Comparison of ENCODE assay signal across 16 cellular contexts in the genomic region with DNA sequence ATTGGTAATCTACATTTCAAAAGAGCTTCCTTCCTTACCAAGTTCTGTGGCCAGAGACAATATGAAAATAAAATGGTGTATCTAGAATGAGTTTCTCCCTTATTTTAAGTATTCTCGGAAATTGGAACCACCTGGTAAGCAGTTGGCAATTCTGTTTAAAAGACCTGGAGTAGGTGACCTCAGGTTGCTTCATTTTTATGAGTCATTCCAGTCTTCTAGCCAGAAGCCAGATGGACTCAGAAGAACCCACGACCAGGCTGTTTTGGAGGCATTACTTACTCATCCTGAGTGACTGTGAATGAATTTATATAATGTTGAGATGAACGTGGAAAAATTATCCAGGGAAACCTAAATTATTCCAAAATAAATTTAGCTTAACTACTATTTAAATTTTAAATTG. TPM values are rescaled to one million over a fixed set of nuclear protein-coding genes. Genes with fewer than 3 reads are reported as not detected.
DNase-seq lines count a peak whose midpoint lies in the region; ATAC-seq and TF ChIP-seq lines count a peak whose summit lies in the region.
"Had no signal": no experiment of that assay in that cellular context is flagged by ENCODE, and none has a peak within 500 bp of the region (broad histone marks: within the 10 kb centered on the region; RNA-seq: fewer than 3 reads in every experiment).

No MANE protein-coding gene starts in this region.

- H3K79me2 ChIP-seq in ACC112 (ENCODE audit: control insufficient read depth, insufficient read depth, low read length, unreplicated experiment): peaks cover 3% of the 10 kb centered on the region

- DNase-seq in HFF-Myc (ENCODE audit: extremely low read depth, low read depth) (peak; percentile 36), fibroblast of the aortic adventitia (ENCODE audit: low read depth) (peak; percentile 51), NCI-H1092 (lab: John Stamatoyannopoulos, UW) (no peak), WERI-Rb-1 (no peak), SW 1271 (lab: John Stamatoyannopoulos, UW) (no peak)
- DNase-seq in stimulated activated CD4-positive, alpha-beta T cell treated with anti-CD3 and anti-CD28 coated beads, Interleukin-12 subunit alpha, Interleukin-12 subunit beta, amount 100 ng/mL, for 4 hours: no peak
- DNase-seq: activated CD4-positive, alpha-beta T cell treated with anti-CD3 and anti-CD28 coated beads, Interleukin-2, amount 10 ng/mL, durations not matched to agents 7 days and 5 days; activated naive CD8-positive, alpha-beta T cell treated with anti-CD3 and anti-CD28 coated beads, Interleukin-2, amount 50 U/mL, for 24 hours; activated T-cell treated with anti-CD3 and anti-CD28 coated beads, Interleukin-2, amount 50 U/mL, for 1 hour; retina; stimulated activated CD4-positive, alpha-beta T cell treated with anti-CD3 and anti-CD28 coated beads, Interleukin-1b, Interleukin-23, amount 100 ng/mL, for 48 hours had no signal

- H3K36me3 ChIP-seq in ACC112 (ENCODE audit: insufficient read depth, low read length): no peaks in the 10 kb centered on the region
- H3K36me3 ChIP-seq in WERI-Rb-1: no peaks in the 10 kb centered on the region
- H3K36me3 ChIP-seq: esophagus muscularis mucosa, thoracic aorta had no signal

- H2AFZ ChIP-seq in ACC112 (ENCODE audit: low read length, unreplicated experiment): no peak overlapping the region

- peak; percentile 24; the same call in 1 of the 3 replicates for ATAC-seq in SK-N-SH treated with all-trans-retinoic acid at 6 μM for 48 hours
- ATAC-seq: activated naive CD8-positive, alpha-beta T cell treated with anti-CD3 and anti-CD28 coated beads, Interleukin-2, amount 50 U/mL, for 24 hours had no signal

- H3K4me3 ChIP-seq in ACC112 (ENCODE audit: low read depth, low read length) (peak overlapping the region; percentile 41), HFF-Myc (replicated peaks; ENCODE audit: low read depth, low read length) (no peak overlapping the region), fibroblast of the aortic adventitia (ENCODE audit: low read depth, low read length) (no peak overlapping the region), WERI-Rb-1 (ENCODE audit: low read depth, low read length) (no peak overlapping the region)
- H3K4me3 ChIP-seq: esophagus muscularis mucosa, lung, thoracic aorta had no signal

- TF ChIP-seq CTCF in HFF-Myc (IDR thresholded peaks at IDR 0.05; ENCODE audit: low read depth, low read length, missing control alignments) (no peak), fibroblast of the aortic adventitia (IDR thresholded peaks at IDR 0.05; ENCODE audit: insufficient read depth, low read length) (no peak), WERI-Rb-1 (IDR thresholded peaks at IDR 0.05; ENCODE audit: low read depth, low read length) (no peak)

- peaks cover 24% of the 10 kb centered on the region for H3K4me1 ChIP-seq in ACC112 (ENCODE audit: control insufficient read depth, insufficient read depth, low read length, unreplicated experiment)

- H3K9me3 ChIP-seq in WERI-Rb-1 (ENCODE audit: severe bottlenecking): no peaks in the 10 kb centered on the region
- H3K9me3 ChIP-seq: esophagus muscularis mucosa, thoracic aorta had no signal

- H3K27me3 ChIP-seq in ACC112 (ENCODE audit: insufficient read depth, low read length): no peaks in the 10 kb centered on the region
- H3K27me3 ChIP-seq in WERI-Rb-1 (ENCODE audit: insufficient read depth, low read depth, severe bottlenecking): no peaks in the 10 kb centered on the region
- H3K27me3 ChIP-seq: esophagus muscularis mucosa had no signal

- no peak overlapping the region; the same call in 1 of the 2 replicates for H3K27ac ChIP-seq in ACC112 (ENCODE audit: low read depth, low read length)
- H3K27ac ChIP-seq in WERI-Rb-1: no peak overlapping the region
- H3K27ac ChIP-seq: thoracic aorta had no signal

TF ChIP-seq in SK-N-SH treated with all-trans-retinoic acid at 6 μM for 48 hours, 23 proteins besides CTCF, POLR2A, EP300 and RAD21:
- TF ChIP-seq ZFP30 (CRISPR knock-in tag; IDR thresholded peaks at IDR 0.05) (no peak), ISL1 (CRISPR knock-in tag; IDR thresholded peaks at IDR 0.05) (no peak), PPARA (CRISPR knock-in tag; IDR thresholded peaks at IDR 0.05; ENCODE audit: borderline replicate concordance) (no peak), ZC3H10 (CRISPR knock-in tag; IDR thresholded peaks at IDR 0.05) (no peak), ARNTL (CRISPR knock-in tag; IDR thresholded peaks at IDR 0.05; ENCODE audit: borderline replicate concordance, low read depth) (no peak), SNAI2 (CRISPR knock-in tag; IDR thresholded peaks at IDR 0.05) (no peak), ZNF8 (CRISPR knock-in tag; IDR thresholded peaks at IDR 0.05) (no peak)
- TF ChIP-seq, protein P1, sequence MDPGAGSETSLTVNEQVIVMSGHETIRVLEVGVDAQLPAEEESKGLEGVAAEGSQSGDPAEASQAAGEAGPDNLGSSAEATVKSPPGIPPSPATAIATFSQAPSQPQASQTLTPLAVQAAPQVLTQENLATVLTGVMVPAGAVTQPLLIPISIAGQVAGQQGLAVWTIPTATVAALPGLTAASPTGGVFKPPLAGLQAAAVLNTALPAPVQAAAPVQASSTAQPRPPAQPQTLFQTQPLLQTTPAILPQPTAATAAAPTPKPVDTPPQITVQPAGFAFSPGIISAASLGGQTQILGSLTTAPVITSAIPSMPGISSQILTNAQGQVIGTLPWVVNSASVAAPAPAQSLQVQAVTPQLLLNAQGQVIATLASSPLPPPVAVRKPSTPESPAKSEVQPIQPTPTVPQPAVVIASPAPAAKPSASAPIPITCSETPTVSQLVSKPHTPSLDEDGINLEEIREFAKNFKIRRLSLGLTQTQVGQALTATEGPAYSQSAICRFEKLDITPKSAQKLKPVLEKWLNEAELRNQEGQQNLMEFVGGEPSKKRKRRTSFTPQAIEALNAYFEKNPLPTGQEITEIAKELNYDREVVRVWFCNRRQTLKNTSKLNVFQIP (CRISPR knock-in tag; IDR thresholded peaks at IDR 0.05; ENCODE audit: borderline replicate concordance, low read depth): no peak
- TF ChIP-seq, protein P2, sequence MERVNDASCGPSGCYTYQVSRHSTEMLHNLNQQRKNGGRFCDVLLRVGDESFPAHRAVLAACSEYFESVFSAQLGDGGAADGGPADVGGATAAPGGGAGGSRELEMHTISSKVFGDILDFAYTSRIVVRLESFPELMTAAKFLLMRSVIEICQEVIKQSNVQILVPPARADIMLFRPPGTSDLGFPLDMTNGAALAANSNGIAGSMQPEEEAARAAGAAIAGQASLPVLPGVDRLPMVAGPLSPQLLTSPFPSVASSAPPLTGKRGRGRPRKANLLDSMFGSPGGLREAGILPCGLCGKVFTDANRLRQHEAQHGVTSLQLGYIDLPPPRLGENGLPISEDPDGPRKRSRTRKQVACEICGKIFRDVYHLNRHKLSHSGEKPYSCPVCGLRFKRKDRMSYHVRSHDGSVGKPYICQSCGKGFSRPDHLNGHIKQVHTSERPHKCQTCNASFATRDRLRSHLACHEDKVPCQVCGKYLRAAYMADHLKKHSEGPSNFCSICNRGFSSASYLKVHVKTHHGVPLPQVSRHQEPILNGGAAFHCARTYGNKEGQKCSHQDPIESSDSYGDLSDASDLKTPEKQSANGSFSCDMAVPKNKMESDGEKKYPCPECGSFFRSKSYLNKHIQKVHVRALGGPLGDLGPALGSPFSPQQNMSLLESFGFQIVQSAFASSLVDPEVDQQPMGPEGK (CRISPR knock-in tag; IDR thresholded peaks at IDR 0.05; ENCODE audit: borderline replicate concordance): no peak
- TF ChIP-seq, protein P3, sequence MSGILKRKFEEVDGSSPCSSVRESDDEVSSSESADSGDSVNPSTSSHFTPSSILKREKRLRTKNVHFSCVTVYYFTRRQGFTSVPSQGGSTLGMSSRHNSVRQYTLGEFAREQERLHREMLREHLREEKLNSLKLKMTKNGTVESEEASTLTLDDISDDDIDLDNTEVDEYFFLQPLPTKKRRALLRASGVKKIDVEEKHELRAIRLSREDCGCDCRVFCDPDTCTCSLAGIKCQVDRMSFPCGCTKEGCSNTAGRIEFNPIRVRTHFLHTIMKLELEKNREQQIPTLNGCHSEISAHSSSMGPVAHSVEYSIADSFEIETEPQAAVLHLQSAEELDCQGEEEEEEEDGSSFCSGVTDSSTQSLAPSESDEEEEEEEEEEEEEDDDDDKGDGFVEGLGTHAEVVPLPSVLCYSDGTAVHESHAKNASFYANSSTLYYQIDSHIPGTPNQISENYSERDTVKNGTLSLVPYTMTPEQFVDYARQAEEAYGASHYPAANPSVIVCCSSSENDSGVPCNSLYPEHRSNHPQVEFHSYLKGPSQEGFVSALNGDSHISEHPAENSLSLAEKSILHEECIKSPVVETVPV (CRISPR knock-in tag; IDR thresholded peaks at IDR 0.05): no peak

RNA-seq across cellular contexts. Expression of a gene that starts 9.1 kb away (rescaled TPM):
- 2.2 and 13.5 TPM in 2 replicates for total RNA-seq in fibroblast of the aortic adventitia (ENCODE audit: low replicate concordance)
- total RNA-seq: activated CD4-positive, alpha-beta T cell treated with anti-CD3 and anti-CD28 coated beads, Interleukin-2, amount 10 ng/mL, durations not matched to agents 7 days and 5 days had no signal

Comparison
In these comparisons a context has a peak if more than half of its experiments do, and no peak if none do; other contexts are left out.
1. DNase-seq: peak in HFF-Myc (single experiment) and fibroblast of the aortic adventitia (single experiment); none in NCI-H1092 (single experiment), WERI-Rb-1 (single experiment), stimulated activated CD4-positive, alpha-beta T cell treated with anti-CD3 and anti-CD28 coated beads, Interleukin-12 subunit alpha, Interleukin-12 subunit beta, amount 100 ng/mL, for 4 hours (single experiment) and SW 1271 (0 of 2).